11 cellular contexts compared by ENCODE assay signal in genomic region chr6:70131528-70131927, GRCh38.
A peak's percentile ranks its signal among the peaks of the same experiment; 100 is the strongest.
DNase-seq lines count a peak whose midpoint lies in the region; ATAC-seq, FAIRE-seq and TF ChIP-seq lines count a peak whose summit lies in the region.
"Had no signal": no experiment of that assay in that cellular context is flagged by ENCODE, and none has a peak within 500 bp of the region (broad histone marks: within the 10 kb centered on the region; RNA-seq: fewer than 3 reads in every experiment).

No MANE protein-coding gene starts in this region.

- H3K27me3 ChIP-seq in naive thymus-derived CD4-positive, alpha-beta T cell (ENCODE audit: control insufficient read depth in 2 of 2, insufficient read depth in 2 of 2, low read length in 2 of 2), result no peaks in the 10 kb centered on the region

- FAIRE-seq in urothelium cell line (lab: Jason Lieb, UNC), result no peak

- POLR2A ChIA-PET in naive thymus-derived CD4-positive, alpha-beta T cell (lab: Charles Lee), result no interaction called here

- intact Hi-C loops in naive thymus-derived CD4-positive, alpha-beta T cell (cut with micrococcal nuclease), result no loop called here
- intact Hi-C loops in mucosa of descending colon (cut with DNase I, micrococcal nuclease), result no loop called here

- CTCF ChIA-PET in naive thymus-derived CD4-positive, alpha-beta T cell (lab: Charles Lee), result interaction anchor here (0.5 kb wide), 1 partner anchor 290 kb away, joined by 4 read pairs; no protein-coding TSS in a partner anchor

- no peak overlapping the region for H3K27ac Mint-ChIP-seq in naive thymus-derived CD4-positive, alpha-beta T cell
- H3K27ac Mint-ChIP-seq: activated T-helper 2 cell treated with anti-CD3 and anti-CD28 coated beads, Interferon-gamma antibody, Interleukin-2, Interleukin-4, amounts not matched to agents 10 μg/mL and 5 μg/mL and 100 μg/mL, durations not matched to agents 14 hours and 24 hours and 36 hours had no signal

- peaks cover 0 to 9% (median 4%) of the 10 kb centered on the region in 5 donors for H3K27me3 Mint-ChIP-seq in naive thymus-derived CD4-positive, alpha-beta T cell

- TF ChIP-seq CTCF in fibroblast of villous mesenchyme (IDR thresholded peaks at IDR 0.05; ENCODE audit: insufficient read depth, low read depth, low read length) (no peak), mucosa of descending colon (IDR thresholded peaks at IDR 0.05) (no peak)

- no peaks in the 10 kb centered on the region for H3K36me3 ChIP-seq in naive thymus-derived CD4-positive, alpha-beta T cell (ENCODE audit: control insufficient read depth in 2 of 3, insufficient read depth in 3 of 3, low read length in 3 of 3)
- no peaks in the 10 kb centered on the region for H3K36me3 ChIP-seq in mucosa of descending colon (ENCODE audit: low read depth)

- H3K27ac ChIP-seq in naive thymus-derived CD4-positive, alpha-beta T cell (ENCODE audit: low read depth, low read length), result no peak overlapping the region

- no peak overlapping the region for H3K4me3 Mint-ChIP-seq in naive thymus-derived CD4-positive, alpha-beta T cell

- H3K4me3 ChIP-seq in fibroblast of villous mesenchyme (ENCODE audit: low read depth, low read length), result no peak overlapping the region
- no peak overlapping the region for H3K4me3 ChIP-seq in naive thymus-derived CD4-positive, alpha-beta T cell (ENCODE audit: low read length)
- H3K4me3 ChIP-seq in mucosa of descending colon, result no peak overlapping the region

- DNase-seq in fibroblast of villous mesenchyme (ENCODE audit: low read depth) (peak; percentile 37), urothelium cell line (ENCODE audit: low spot score) (no peak), HT-29 (ENCODE audit: low spot score) (no peak), mucosa of descending colon (no peak)
- no peak for DNase-seq in naive thymus-derived CD4-positive, alpha-beta T cell
- DNase-seq: NCI-H82, T1000 had no signal

- peak; percentile 90 for ATAC-seq in GM18861 (IDR thresholded peaks at IDR 0.05; ENCODE audit: unreplicated experiment)
- ATAC-seq in GM21576 (IDR thresholded peaks at IDR 0.05; ENCODE audit: unreplicated experiment), result peak; percentile 98
- peak; percentile 83 for ATAC-seq in HG03139 (IDR thresholded peaks at IDR 0.05; ENCODE audit: unreplicated experiment)
- ATAC-seq in naive thymus-derived CD4-positive, alpha-beta T cell, result no peak
- no peak for ATAC-seq in mucosa of descending colon

- H3K36me3 Mint-ChIP-seq in naive thymus-derived CD4-positive, alpha-beta T cell, result no peaks in the 10 kb centered on the region

- no peaks in the 10 kb centered on the region for H3K9me3 ChIP-seq in naive thymus-derived CD4-positive, alpha-beta T cell (ENCODE audit: control insufficient read depth in 2 of 3, low read length in 3 of 3)
- no peaks in the 10 kb centered on the region for H3K9me3 ChIP-seq in mucosa of descending colon

- H3K4me1 ChIP-seq in naive thymus-derived CD4-positive, alpha-beta T cell (ENCODE audit: control insufficient read depth in 2 of 2, insufficient read depth in 2 of 2, low read length in 2 of 2), result no peaks in the 10 kb centered on the region
- H3K4me1 ChIP-seq in mucosa of descending colon (ENCODE audit: low read depth), result no peaks in the 10 kb centered on the region

- H3K4me1 Mint-ChIP-seq in naive thymus-derived CD4-positive, alpha-beta T cell, result no peaks in the 10 kb centered on the region

- no peaks in the 10 kb centered on the region for H3K9me3 Mint-ChIP-seq in naive thymus-derived CD4-positive, alpha-beta T cell
- H3K9me3 Mint-ChIP-seq: activated T-helper 2 cell treated with anti-CD3 and anti-CD28 coated beads, Interferon-gamma antibody, Interleukin-2, Interleukin-4, amounts not matched to agents 10 μg/mL and 5 μg/mL and 100 μg/mL, durations not matched to agents 14 hours and 24 hours and 36 hours had no signal

Comparison
In these comparisons a context has a peak if more than half of its experiments do, and no peak if none do; other contexts are left out.
1. ATAC-seq: peak in GM18861 (single experiment), GM21576 (single experiment) and HG03139 (single experiment); none in naive thymus-derived CD4-positive, alpha-beta T cell (single experiment) and mucosa of descending colon (single experiment).